Comparison of ENCODE assay signal across 20 cellular contexts in genomic region chr2:39289609-39290008, GRCh38. TPM values are rescaled to one million over a fixed set of nuclear protein-coding genes. Genes with fewer than 3 reads are reported as not detected.
DNase-seq lines count a peak whose midpoint lies in the region; ATAC-seq, FAIRE-seq and TF ChIP-seq lines count a peak whose summit lies in the region.
"Had no signal": no experiment of that assay in that cellular context is flagged by ENCODE, and none has a peak within 500 bp of the region (broad histone marks: within the 10 kb centered on the region; RNA-seq: fewer than 3 reads in every experiment).

No MANE protein-coding gene starts in this region.

- intact Hi-C loops in gastrocnemius medialis (cut with DNase I; ENCODE audit: low total_unique reads): no loop called here
- intact Hi-C loops in activated CD4-positive, alpha-beta T cell treated with anti-CD3 and anti-CD28 coated beads, Interleukin-2, amount 10 ng/mL, durations not matched to agents 24 days and 14 days (cut with micrococcal nuclease): no loop called here
- intact Hi-C loops in cardiac septum (cut with DNase I): no loop called here

- H3K9me3 ChIP-seq in gastrocnemius medialis: no peaks in the 10 kb centered on the region

- H3K27me3 ChIP-seq in gastrocnemius medialis: no peaks in the 10 kb centered on the region

- H3K4me1 ChIP-seq in gastrocnemius medialis: no peaks in the 10 kb centered on the region

- H3K4me1 Mint-ChIP-seq in glutamatergic neuron (ENCODE audit: low read depth, unreplicated experiment): no peaks in the 10 kb centered on the region
- H3K4me1 Mint-ChIP-seq in activated CD4-positive, alpha-beta T cell treated with anti-CD3 and anti-CD28 coated beads, Interleukin-2, amount 10 ng/mL, durations not matched to agents 24 days and 14 days: no peaks in the 10 kb centered on the region

- no peaks in the 10 kb centered on the region for H3K9me3 Mint-ChIP-seq in glutamatergic neuron (ENCODE audit: unreplicated experiment)
- no peaks in the 10 kb centered on the region for H3K9me3 Mint-ChIP-seq in activated CD4-positive, alpha-beta T cell treated with anti-CD3 and anti-CD28 coated beads, Interleukin-2, amount 10 ng/mL, durations not matched to agents 24 days and 14 days
- H3K9me3 Mint-ChIP-seq: CD4-positive, alpha-beta T cell had no signal

- no peaks in the 10 kb centered on the region for H3K36me3 Mint-ChIP-seq in glutamatergic neuron (ENCODE audit: unreplicated experiment)
- H3K36me3 Mint-ChIP-seq in activated CD4-positive, alpha-beta T cell treated with anti-CD3 and anti-CD28 coated beads, Interleukin-2, amount 10 ng/mL, durations not matched to agents 24 days and 14 days (ENCODE audit: low read depth): peaks cover 6% of the 10 kb centered on the region

- FAIRE-seq in H54 (lab: Jason Lieb, UNC): peak; percentile 11

- no peaks in the 10 kb centered on the region for H3K27me3 Mint-ChIP-seq in glutamatergic neuron (ENCODE audit: unreplicated experiment)
- H3K27me3 Mint-ChIP-seq in activated CD4-positive, alpha-beta T cell treated with anti-CD3 and anti-CD28 coated beads, Interleukin-2, amount 10 ng/mL, durations not matched to agents 24 days and 14 days: no peaks in the 10 kb centered on the region
- H3K27me3 Mint-ChIP-seq: B cell; CD4-positive, alpha-beta T cell had no signal

- H3K27ac Mint-ChIP-seq in glutamatergic neuron (ENCODE audit: unreplicated experiment): no peak overlapping the region
- H3K27ac Mint-ChIP-seq in activated CD4-positive, alpha-beta T cell treated with anti-CD3 and anti-CD28 coated beads, Interleukin-2, amount 10 ng/mL, durations not matched to agents 24 days and 14 days: no peak overlapping the region
- H3K27ac Mint-ChIP-seq: B cell; CD4-positive, alpha-beta T cell had no signal

- H3K4me3 Mint-ChIP-seq in glutamatergic neuron (ENCODE audit: unreplicated experiment): no peak overlapping the region
- H3K4me3 Mint-ChIP-seq in activated CD4-positive, alpha-beta T cell treated with anti-CD3 and anti-CD28 coated beads, Interleukin-2, amount 10 ng/mL, durations not matched to agents 24 days and 14 days: no peak overlapping the region
- H3K4me3 Mint-ChIP-seq: B cell; CD4-positive, alpha-beta T cell had no signal

- no peak for ATAC-seq in gastrocnemius medialis
- no peak for ATAC-seq in GM19397 (IDR thresholded peaks at IDR 0.05; ENCODE audit: unreplicated experiment)

- in situ Hi-C loops in gastrocnemius medialis (cut with MboI; ENCODE audit: low sequenced_read_pairs in 4 of 4): no loop called here

- no peak for DNase-seq in H54 (ENCODE audit: insufficient read length, low spot score)
- peak; percentile 18 for DNase-seq in RPMI7951 (ENCODE audit: low read depth)
- DNase-seq in choroid plexus epithelial cell (ENCODE audit: low read depth): peak; percentile 38
- no peak for DNase-seq in gastrocnemius medialis
- no peak for DNase-seq in glutamatergic neuron
- DNase-seq in activated CD4-positive, alpha-beta T cell treated with anti-CD3 and anti-CD28 coated beads, Interleukin-2, amount 10 ng/mL, durations not matched to agents 24 days and 14 days: no peak
- DNase-seq in cardiac septum (ENCODE audit: low spot score): no peak
- DNase-seq: Calu3; CD4-positive, alpha-beta T cell; GDM1; H7; MV-4-11; NCI-H1436; NCI-H2081 treated with DMSO at 0.1 percent for 48 hours; NCI-H2227 treated with DMSO at 0.1 percent for 48 hours; NCI-H526; OCI-M1 had no signal

- no peak for TF ChIP-seq CTCF in choroid plexus epithelial cell (conservative IDR thresholded peaks at IDR 0.05; ENCODE audit: low read depth, low read length)
- TF ChIP-seq CTCF in gastrocnemius medialis (IDR thresholded peaks at IDR 0.05 in 4 of 5, conservative IDR thresholded peaks at IDR 0.05 in 1 of 5): no peak
- no peak for TF ChIP-seq CTCF in glutamatergic neuron (IDR thresholded peaks at IDR 0.05; ENCODE audit: partially characterized antibody, unreplicated experiment)

- TF ChIP-seq POLR2A in H54 (IDR thresholded peaks at IDR 0.05; ENCODE audit: low read depth, low read length) (no peak), gastrocnemius medialis (IDR thresholded peaks at IDR 0.05) (no peak)

- peak overlapping the region in 3 of 4 donors; percentile 12 to 45 (median 44) for H3K27ac ChIP-seq in gastrocnemius medialis
- H3K27ac ChIP-seq: KMS-11 had no signal

- H3K4me3 ChIP-seq in choroid plexus epithelial cell (ENCODE audit: low read depth, low read length): no peak overlapping the region
- no peak overlapping the region for H3K4me3 ChIP-seq in gastrocnemius medialis

- peaks cover 4 to 58% of the 10 kb centered on the region in 2 donors for H3K36me3 ChIP-seq in gastrocnemius medialis

RNA-seq across cellular contexts. Expression of gene CDKL4, which starts 45.8 kb away (rescaled TPM):
- total RNA-seq in RPMI7951 (2014; rRNA removed; shearing (Covaris generic)): 0.12 and 0.49 TPM in 2 replicates
- 1 to 10 TPM in 1 of 4 donors, under 1 TPM in 1, not detected in 2; 0.36 to 1.1 TPM for total RNA-seq in gastrocnemius medialis
- total RNA-seq in glutamatergic neuron (ENCODE audit: unreplicated experiment): not detected
- not detected in 2 replicates for total RNA-seq in activated CD4-positive, alpha-beta T cell treated with anti-CD3 and anti-CD28 coated beads, Interleukin-2, amount 10 ng/mL, durations not matched to agents 24 days and 14 days
- 0.35 TPM for total RNA-seq in cardiac septum
- total RNA-seq: B cell, H7 had no signal

Comparison
In these comparisons a context has a peak if more than half of its experiments do, and no peak if none do; other contexts are left out.
1. DNase-seq: peak in RPMI7951 (single experiment) and choroid plexus epithelial cell (single experiment); none in H54 (single experiment), gastrocnemius medialis (0 of 2), glutamatergic neuron (single experiment), activated CD4-positive, alpha-beta T cell treated with anti-CD3 and anti-CD28 coated beads, Interleukin-2, amount 10 ng/mL, durations not matched to agents 24 days and 14 days (single experiment) and cardiac septum (single experiment).